Comparison of ENCODE assay signal across 1 cellular context in genomic region chr10:42428534-42428933, GRCh38.
TF ChIP-seq lines count a peak whose summit lies in the region.

No MANE protein-coding gene starts in this region.

TF ChIP-seq in GM23338, 12 proteins besides CTCF, POLR2A, EP300 and RAD21 (continued from another document):
- TF ChIP-seq ZNF462 (CRISPR knock-in tag; IDR thresholded peaks at IDR 0.05) (no peak), CREB1 (CRISPR knock-in tag; IDR thresholded peaks at IDR 0.05; ENCODE audit: low read depth) (no peak), REST (IDR thresholded peaks at IDR 0.05; ENCODE audit: unreplicated experiment) (no peak)
